11 cellular contexts compared by ENCODE assay signal in genomic region chr19:41085748-41086415, GRCh38. TPM values are rescaled to one million over a fixed set of nuclear protein-coding genes. Genes with fewer than 3 reads are reported as not detected.
"Had no signal": no experiment of that assay in that cellular context is flagged by ENCODE, and none has a peak within 500 bp of the region (broad histone marks: within the 10 kb centered on the region; RNA-seq: fewer than 3 reads in every experiment).

No MANE protein-coding gene starts in this region.

- H3K36me3 ChIP-seq: HAP-1 had no signal

- H3K4me1 ChIP-seq: HAP-1 had no signal

- H3K27ac ChIP-seq: GM23248, HL-60 had no signal

- H3K9me3 ChIP-seq: HAP-1 had no signal

- DNase-seq: GM23248, GOT3, H7, HFFc6, IMR-90 had no signal

- ATAC-seq: HCT116, K562 had no signal

- H3K4me3 ChIP-seq: GM23248, HAP-1, K562 had no signal

- H3K27ac Mint-ChIP-seq: HFFc6 had no signal

- H3K4me3 Mint-ChIP-seq: HFFc6 had no signal

RNA-seq across cellular contexts. Expression of gene CYP2A13, which starts 2.4 kb away (rescaled TPM):
- total RNA-seq: GM23248, H4, HFFc6, HT1080, IMR-90, K562 had no signal

RNA-seq across cellular contexts. Expression of gene CYP2F1, which starts 28.4 kb away (rescaled TPM):
- total RNA-seq: GM23248, H4, HFFc6, HT1080, IMR-90 had no signal
